In genomic region chr3:51779137-51779536, GRCh38 we compare ENCODE assay signal across 27 cellular contexts. TPM values are rescaled to one million over a fixed set of nuclear protein-coding genes. Genes with fewer than 3 reads are reported as not detected.
"Had no signal": no experiment of that assay in that cellular context is flagged by ENCODE, and none has a peak within 500 bp of the region (broad histone marks: within the 10 kb centered on the region; RNA-seq: fewer than 3 reads in every experiment).

TSS of gene IQCF6 (minus strand) at chr3:51779237. CDS start at chr3:51779224, 13 bp downstream.

- H3K4me3 ChIP-seq: MG63 had no signal

- H3K4me2 ChIP-seq: SK-N-SH had no signal

- H3K36me3 Mint-ChIP-seq: T-cell had no signal

- H3K36me3 ChIP-seq: MG63 had no signal

- H3K27ac Mint-ChIP-seq: IgD-negative memory B cell, T-cell had no signal

- H3K9me3 ChIP-seq: MG63, SK-N-SH had no signal

- DNase-seq: Karpas-422, KG1, MG63, NCI-H1092, NCI-H1105 treated with DMSO at 0.1 percent for 48 hours, NCI-H1436, NCI-H187, NCI-H2029, NCI-H2081 treated with DMSO at 0.1 percent for 48 hours, NCI-H2171, NCI-H226, NCI-H446, NCI-H510A, NCI-H524 treated with DMSO at 0.1 percent for 48 hours, NCI-H69, NCI-H774, Right ventricle myocardium superior, RPMI8226, SIG-M5, SK-N-SH, SW 1271, T-cell had no signal

- H3K27me3 ChIP-seq: MG63 had no signal

- H3K9ac ChIP-seq: SK-N-SH had no signal

- FAIRE-seq: HepG2, RCC 7860 had no signal

- H3K9me3 Mint-ChIP-seq: IgD-negative memory B cell, T-cell had no signal

- H3K4me1 Mint-ChIP-seq: IgD-negative memory B cell, T-cell had no signal

- H3K4me3 Mint-ChIP-seq: T-cell had no signal

- ATAC-seq: HepG2, T-cell had no signal

RNA-seq across cellular contexts. Expression of gene IQCF6, which starts in this region (rescaled TPM):
- total RNA-seq: HepG2, HT1080, Right ventricle myocardium superior, SK-MEL-5, T-cell had no signal
- polyA plus RNA-seq: HepG2, IgD-negative memory B cell, SK-N-SH had no signal
